In the genomic region with DNA sequence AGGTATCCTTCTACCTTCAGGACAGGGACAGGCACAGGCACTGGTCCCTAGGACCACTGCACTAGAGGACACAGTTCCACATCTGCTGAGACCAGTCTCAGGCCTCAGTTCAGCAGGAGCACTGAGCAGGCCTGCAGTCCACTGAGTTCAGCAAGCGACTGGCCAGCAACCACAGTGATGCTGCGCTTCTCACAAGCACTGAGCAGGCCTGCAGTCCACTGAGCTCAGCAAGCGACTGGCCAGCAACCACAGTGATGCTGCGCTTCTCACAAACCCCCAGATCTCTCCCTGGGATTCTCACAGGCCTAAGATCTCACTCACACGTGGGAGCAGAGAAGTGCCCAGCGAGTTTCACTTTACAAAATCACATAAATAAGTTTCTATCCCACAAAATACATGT, we compare ENCODE assay signal across 29 cellular contexts.
DNase-seq lines count a peak whose midpoint lies in the region; ATAC-seq, FAIRE-seq and TF ChIP-seq lines count a peak whose summit lies in the region.
"Had no signal": no experiment of that assay in that cellular context is flagged by ENCODE, and none has a peak within 500 bp of the region (broad histone marks: within the 10 kb centered on the region; RNA-seq: fewer than 3 reads in every experiment).

No MANE protein-coding gene starts in this region.

- in situ Hi-C loops in K562 (cut with MboI): no loop called here

- TF ChIP-seq CTCF in A673 (conservative IDR thresholded peaks at IDR 0.05; ENCODE audit: low read depth, low read length): no peak
- no peak for TF ChIP-seq CTCF in K562 (IDR thresholded peaks at IDR 0.05 in 2 of 3, conservative IDR thresholded peaks at IDR 0.05 in 1 of 3; ENCODE audit: insufficient read depth in 2 of 3, low read depth in 1 of 3, low read length in 3 of 3)
- no peak for TF ChIP-seq CTCF in prostate gland (IDR thresholded peaks at IDR 0.05)

- H3K4me2 ChIP-seq in K562 (ENCODE audit: insufficient read depth, low read length) (no peak overlapping the region), neuronal stem cell (ENCODE audit: insufficient read depth, low read length, poor library complexity, severe bottlenecking) (no peak overlapping the region)

- H3K14ac ChIP-seq in neuronal stem cell (ENCODE audit: low read length): no peak overlapping the region

- H3K18ac ChIP-seq in neuronal stem cell (ENCODE audit: low read length): peak overlapping the region; percentile 5

- DNase-seq in A673 (ENCODE audit: low spot score): no peak
- DNase-seq in K562 (ENCODE audit: extremely low read depth in 1 of 4, low spot score in 3 of 4): no peak
- no peak for DNase-seq in neuronal stem cell (ENCODE audit: low spot score)
- no peak for DNase-seq in HuH-7.5 (ENCODE audit: low spot score)
- DNase-seq in prostate gland (ENCODE audit: low spot score): no peak
- no peak for DNase-seq in stimulated activated CD4-positive, alpha-beta T cell treated with anti-CD3 and anti-CD28 coated beads, Interleukin-2, amount 100 ng/mL, for 24 hours
- DNase-seq: 8988T; activated CD4-positive, alpha-beta T cell treated with anti-CD3 and anti-CD28 coated beads for 4 hours; activated naive CD4-positive, alpha-beta T cell treated with anti-CD3 and anti-CD28 coated beads for 36 hours; amniotic stem cell; COR-L47; endodermal cell; esophagus squamous epithelium; gastrocnemius medialis; hippocampal formation; KG1; left ventricle myocardium superior; naive thymus-derived CD8-positive, alpha-beta T cell; NCI-H187 treated with DMSO at 0.1 percent for 48 hours; NCI-H2227 treated with DMSO at 0.1 percent for 48 hours; right lobe of liver; stomach had no signal

- H3K27ac ChIP-seq in A673 (ENCODE audit: low read depth, low read length, poor library complexity, severe bottlenecking): peak overlapping the region; percentile 32
- no peak overlapping the region for H3K27ac ChIP-seq in K562 (ENCODE audit: extremely low read depth, low read depth, low read length)
- no peak overlapping the region for H3K27ac ChIP-seq in neuronal stem cell (replicated peaks; ENCODE audit: low read length)
- no peak overlapping the region for H3K27ac ChIP-seq in prostate gland
- H3K27ac ChIP-seq: cardiac muscle cell, esophagus squamous epithelium, gastrocnemius medialis, parathyroid adenoma, right lobe of liver, stomach, tibial nerve had no signal

- no peak overlapping the region for H4K8ac ChIP-seq in neuronal stem cell (ENCODE audit: low read depth, low read length)

- no peak overlapping the region for H2AK5ac ChIP-seq in neuronal stem cell (ENCODE audit: low read depth, low read length)

- POLR2A ChIA-PET in A673 (lab: Charles Lee; ENCODE audit: low non-redundant PET): no interaction called here
- POLR2A ChIA-PET in K562 (lab: Yijun Ruan, JAX): no interaction called here

- intact Hi-C loops in A673 (cut with micrococcal nuclease; ENCODE audit: unreplicated experiment) (no loop called here), K562 (cut with micrococcal nuclease) (no loop called here), prostate gland (cut with DNase I) (no loop called here)

- WGBS in K562 (ENCODE audit: insufficient coverage, low coverage, missing lambda C conversion rate): 0% methylated on average over 5 of the region's 6 CpGs
- no CpG with 5 or more reads among the region's 6 CpGs for WGBS in neuronal stem cell (ENCODE audit: extremely low coverage in 2 of 2, insufficient read length in 2 of 2, insufficient replicate concordance in 1 of 2), 2 donors
- 83% methylated on average over 6 of the region's 6 CpGs for WGBS in prostate gland

- TF ChIP-seq POLR2A in K562 (conservative IDR thresholded peaks at IDR 0.05) (no peak), prostate gland (IDR thresholded peaks at IDR 0.05) (no peak)

- H3K79me2 ChIP-seq in K562 (ENCODE audit: control insufficient read depth, insufficient read depth, low read length): no peaks in the 10 kb centered on the region
- H3K79me2 ChIP-seq: parathyroid adenoma had no signal

- H3K23ac ChIP-seq in neuronal stem cell (ENCODE audit: low read depth, low read length, poor library complexity): no peak overlapping the region

- BruUV-seq in A673 (replicated peaks; lab: Mats Ljungman, UMichigan) (no TSS peak), K562 (replicated peaks; lab: Mats Ljungman, UMichigan) (no TSS peak)

- H3K4me3 ChIP-seq in A673 (ENCODE audit: low read depth, low read length, poor library complexity, severe bottlenecking) (no peak overlapping the region), K562 (no peak overlapping the region), neuronal stem cell (ENCODE audit: low read length in 2 of 2) (no peak overlapping the region), prostate gland (no peak overlapping the region)
- H3K4me3 ChIP-seq: cardiac muscle cell, esophagus squamous epithelium, gastrocnemius medialis, right lobe of liver, stomach, tibial nerve had no signal

- H2BK5ac ChIP-seq in neuronal stem cell (ENCODE audit: low read length): no peak overlapping the region

- H3K36me3 ChIP-seq in A673 (ENCODE audit: insufficient read depth, low read length, poor library complexity, severe bottlenecking): no peaks in the 10 kb centered on the region
- no peaks in the 10 kb centered on the region for H3K36me3 ChIP-seq in K562 (ENCODE audit: control insufficient read depth, insufficient read depth, low read length)
- H3K36me3 ChIP-seq in neuronal stem cell (replicated peaks in 1 of 2; ENCODE audit: control insufficient read depth in 2 of 2, insufficient read depth in 2 of 2, low read length in 2 of 2): no peaks in the 10 kb centered on the region
- H3K36me3 ChIP-seq in prostate gland: no peaks in the 10 kb centered on the region
- H3K36me3 ChIP-seq: cardiac muscle cell, esophagus squamous epithelium, gastrocnemius medialis, right lobe of liver, stomach, tibial nerve had no signal

- H3K4me1 ChIP-seq in A673 (ENCODE audit: insufficient read depth, low read length, poor library complexity, severe bottlenecking) (peaks cover 20% of the 10 kb centered on the region), K562 (replicated peaks in 1 of 2; ENCODE audit: control insufficient read depth in 2 of 2, insufficient read depth in 2 of 2, low read length in 2 of 2) (no peaks in the 10 kb centered on the region), neuronal stem cell (ENCODE audit: control insufficient read depth in 2 of 2, insufficient read depth in 1 of 2, low read depth in 1 of 2, low read length in 2 of 2) (peaks cover 0 to 3% of the 10 kb centered on the region in 2 donors), prostate gland (replicated peaks) (no peaks in the 10 kb centered on the region)
- H3K4me1 ChIP-seq: gastrocnemius medialis, parathyroid adenoma, stomach, tibial nerve had no signal

- H3K79me1 ChIP-seq in neuronal stem cell (ENCODE audit: low read depth, low read length): no peaks in the 10 kb centered on the region

- no peak overlapping the region for H2BK12ac ChIP-seq in neuronal stem cell (ENCODE audit: low read length)

- no peak overlapping the region for H2BK120ac ChIP-seq in neuronal stem cell (ENCODE audit: low read depth, low read length)

- FAIRE-seq in K562 (lab: Jason Lieb, UNC): no peak
- FAIRE-seq: islet of Langerhans had no signal

- TF ChIP-seq RAD21 in K562 (CRISPR knock-in tag; conservative IDR thresholded peaks at IDR 0.05 in 1 of 2, IDR thresholded peaks at IDR 0.05 in 1 of 2): no peak

- H2AFZ ChIP-seq in K562 (ENCODE audit: low read depth, low read length) (no peak overlapping the region), neuronal stem cell (ENCODE audit: low read length) (no peak overlapping the region)
- H2AFZ ChIP-seq: parathyroid adenoma had no signal

- no peak overlapping the region for H4K91ac ChIP-seq in neuronal stem cell (ENCODE audit: low read depth, low read length, poor library complexity)

- no peak overlapping the region for H2BK15ac ChIP-seq in neuronal stem cell (ENCODE audit: low read length)

- ATAC-seq in GM21390 (IDR thresholded peaks at IDR 0.05; ENCODE audit: unreplicated experiment): peak; percentile 15
- no peak for ATAC-seq in K562
- ATAC-seq in HG03159 (IDR thresholded peaks at IDR 0.05; ENCODE audit: unreplicated experiment): no peak
- ATAC-seq: gastrocnemius medialis; HCT116; left ventricle myocardium superior; naive thymus-derived CD8-positive, alpha-beta T cell had no signal

- H3K9me1 ChIP-seq in K562 (ENCODE audit: control insufficient read depth, insufficient read depth, low read length): no peaks in the 10 kb centered on the region

- peaks cover 6% of the 10 kb centered on the region for H3K9me3 ChIP-seq in A673 (ENCODE audit: low read depth, low read length, poor library complexity, severe bottlenecking)
- no peaks in the 10 kb centered on the region for H3K9me3 ChIP-seq in K562 (replicated peaks; ENCODE audit: control insufficient read depth, insufficient read depth, low read depth, low read length)
- peaks cover 4 to 5% of the 10 kb centered on the region in 2 donors for H3K9me3 ChIP-seq in neuronal stem cell (replicated peaks in 1 of 2; ENCODE audit: control insufficient read depth in 2 of 2, insufficient read depth in 1 of 2, low read depth in 1 of 2, low read length in 2 of 2)
- no peaks in the 10 kb centered on the region for H3K9me3 ChIP-seq in prostate gland

- H4K20me1 ChIP-seq in K562 (replicated peaks; ENCODE audit: control insufficient read depth, insufficient read depth, low read length): no peaks in the 10 kb centered on the region

- no peak for TF ChIP-seq EP300 in K562 (IDR thresholded peaks at IDR 0.05; ENCODE audit: low read length)

- H3K27me3 ChIP-seq in A673 (replicated peaks; ENCODE audit: insufficient read depth, low read depth, low read length, poor library complexity) (no peaks in the 10 kb centered on the region), K562 (ENCODE audit: control insufficient read depth in 2 of 2, insufficient read depth in 2 of 2, low read length in 2 of 2) (no peaks in the 10 kb centered on the region), neuronal stem cell (ENCODE audit: control insufficient read depth in 3 of 3, insufficient read depth in 3 of 3, low read depth in 1 of 3, low read length in 3 of 3) (no peaks in the 10 kb centered on the region), prostate gland (replicated peaks; ENCODE audit: insufficient read depth) (no peaks in the 10 kb centered on the region)
- H3K27me3 ChIP-seq: cardiac muscle cell, gastrocnemius medialis, right lobe of liver, stomach, tibial nerve had no signal

- no peak overlapping the region for H3K4ac ChIP-seq in neuronal stem cell (ENCODE audit: low read length)

- CTCF ChIA-PET in A673 (lab: Charles Lee): no interaction called here
- CTCF ChIA-PET in K562 (lab: Yijun Ruan, JAX; ENCODE audit: low intra/inter-chr PET ratio): no interaction called here

- H3K9ac ChIP-seq in K562 (ENCODE audit: insufficient read depth in 1 of 2, low read depth in 2 of 2, low read length in 2 of 2) (no peak overlapping the region), neuronal stem cell (ENCODE audit: low read depth, low read length, poor library complexity) (no peak overlapping the region)
- H3K9ac ChIP-seq: parathyroid adenoma had no signal

TF ChIP-seq in K562, 482 proteins besides CTCF, POLR2A, EP300 and RAD21:
- TF ChIP-seq ZNF239 (CRISPR knock-in tag; IDR thresholded peaks at IDR 0.05): peak; percentile 83
- TF ChIP-seq PHF8 (IDR thresholded peaks at IDR 0.05; ENCODE audit: borderline replicate concordance, low read length): no peak
